ENCODE assay signal across 13 cellular contexts in genomic region chr20:23294166-23294565, GRCh38.
"Had no signal": no experiment of that assay in that cellular context is flagged by ENCODE, and none has a peak within 500 bp of the region (broad histone marks: within the 10 kb centered on the region; RNA-seq: fewer than 3 reads in every experiment).

No MANE protein-coding gene starts in this region.

- H3K4me1 ChIP-seq: tibial artery had no signal

- H3K27me3 ChIP-seq: left lung, ovary had no signal

- H3K9me3 ChIP-seq: left lung, ovary, tibial artery had no signal

- H3K36me3 ChIP-seq: left lung, ovary, tibial artery had no signal

- H3K27ac ChIP-seq: ovary, tibial artery, VCaP had no signal

- H3K4me3 ChIP-seq: left lung, ovary, tibial artery had no signal

- DNase-seq: activated CD4-positive, CD25-positive, alpha-beta regulatory T cell treated with anti-CD3 and anti-CD28 coated beads, Interleukin-2, amount 50 U/mL, for 72 hours; activated CD8-positive, alpha-beta memory T cell treated with anti-CD3 and anti-CD28 coated beads for 24 hours; activated CD8-positive, alpha-beta memory T cell treated with anti-CD3 and anti-CD28 coated beads, Interleukin-2, amount 50 U/mL, for 48 hours; activated gamma-delta T cell; effector CD8-positive, alpha-beta T cell; glutamatergic neuron; left lung; mesendoderm; naive thymus-derived CD8-positive, alpha-beta T cell; stimulated activated naive B cell treated with anti-CD40 and anti-IgM and Interleukin-4, amounts not matched to agents 10 μg/mL and 1 μg/mL and 100 μg/mL, for 72 hours had no signal

- ATAC-seq: left lung; naive thymus-derived CD8-positive, alpha-beta T cell; stimulated activated naive B cell treated with anti-CD40 and anti-IgM and Interleukin-4, amounts not matched to agents 10 μg/mL and 1 μg/mL and 100 μg/mL, for 72 hours had no signal
